11 cellular contexts compared by ENCODE assay signal in genomic region chr17:76444518-76445311, GRCh38. TPM values are rescaled to one million over a fixed set of nuclear protein-coding genes. Genes with fewer than 3 reads are reported as not detected.
A peak's percentile ranks its signal among the peaks of the same experiment; 100 is the strongest.
DNase-seq lines count a peak whose midpoint lies in the region; ATAC-seq and TF ChIP-seq lines count a peak whose summit lies in the region.
"Had no signal": no experiment of that assay in that cellular context is flagged by ENCODE, and none has a peak within 500 bp of the region (broad histone marks: within the 10 kb centered on the region; RNA-seq: fewer than 3 reads in every experiment).

No MANE protein-coding gene starts in this region.

- ATAC-seq in natural killer cell treated with Interleukin-12 subunit alpha and Interleukin-12 subunit beta and Interleukin-15 and Interleukin-18, amount 100 ng/mL, for 72 hours: peak; percentile 66 to 76
- ATAC-seq in natural killer cell (no peak), GM21619 (IDR thresholded peaks at IDR 0.05; ENCODE audit: unreplicated experiment) (no peak)

- H3K27me3 ChIP-seq in SJSA1 (replicated peaks): no peaks in the 10 kb centered on the region

- TF ChIP-seq CTCF in natural killer cell (IDR thresholded peaks at IDR 0.05): no peak
- TF ChIP-seq CTCF in glutamatergic neuron (IDR thresholded peaks at IDR 0.05; ENCODE audit: partially characterized antibody, unreplicated experiment): no peak

- DNase-seq in natural killer cell treated with Interleukin-12 subunit alpha and Interleukin-12 subunit beta and Interleukin-15 and Interleukin-18, amount 100 ng/mL, for 72 hours (ENCODE audit: low spot score): no peak
- DNase-seq in natural killer cell (no peak), SJSA1 (ENCODE audit: low read depth in 1 of 2, low spot score in 2 of 2) (peak; percentile 84), glutamatergic neuron (peak; percentile 67), HEK293T (ENCODE audit: extremely low spot score) (no peak), pons (ENCODE audit: low spot score) (no peak), KG1 (lab: John Stamatoyannopoulos, UW) (no peak)
- DNase-seq: psoas muscle, WERI-Rb-1 had no signal

- H3K27me3 Mint-ChIP-seq in natural killer cell treated with Interleukin-12 subunit alpha and Interleukin-12 subunit beta and Interleukin-15 and Interleukin-18, amount 100 ng/mL, for 72 hours: no peaks in the 10 kb centered on the region
- no peaks in the 10 kb centered on the region for H3K27me3 Mint-ChIP-seq in natural killer cell (ENCODE audit: low read depth in 2 of 2)
- peaks cover 15% of the 10 kb centered on the region for H3K27me3 Mint-ChIP-seq in glutamatergic neuron (ENCODE audit: unreplicated experiment)
- H3K27me3 Mint-ChIP-seq: activated naive CD8-positive, alpha-beta T cell had no signal

- H3K9me3 ChIP-seq in SJSA1 (replicated peaks): no peaks in the 10 kb centered on the region
- H3K9me3 ChIP-seq: psoas muscle had no signal

- H3K9me3 Mint-ChIP-seq in natural killer cell treated with Interleukin-12 subunit alpha and Interleukin-12 subunit beta and Interleukin-15 and Interleukin-18, amount 100 ng/mL, for 72 hours: no peaks in the 10 kb centered on the region
- H3K9me3 Mint-ChIP-seq in natural killer cell: no peaks in the 10 kb centered on the region
- peaks cover 7% of the 10 kb centered on the region for H3K9me3 Mint-ChIP-seq in glutamatergic neuron (ENCODE audit: unreplicated experiment)

- POLR2A ChIA-PET in HEK293T (lab: Yijun Ruan, JAX): interaction anchor here (1.1 kb wide), 1 partner anchor 9 kb away, joined by 5 read pairs; no protein-coding TSS in a partner anchor

- intact Hi-C loops in natural killer cell (cut with micrococcal nuclease): no loop called here

- H3K27ac ChIP-seq in SJSA1: peak overlapping the region; percentile 48
- H3K27ac ChIP-seq: WERI-Rb-1 had no signal

- H3K36me3 ChIP-seq in SJSA1: no peaks in the 10 kb centered on the region

- H3K4me3 Mint-ChIP-seq in natural killer cell treated with Interleukin-12 subunit alpha and Interleukin-12 subunit beta and Interleukin-15 and Interleukin-18, amount 100 ng/mL, for 72 hours: peak overlapping the region; percentile 11
- H3K4me3 Mint-ChIP-seq in natural killer cell: no peak overlapping the region
- peak overlapping the region; percentile 78 for H3K4me3 Mint-ChIP-seq in glutamatergic neuron (ENCODE audit: unreplicated experiment)
- H3K4me3 Mint-ChIP-seq: activated naive CD8-positive, alpha-beta T cell had no signal

- no peak overlapping the region for H3K4me3 ChIP-seq in SJSA1
- H3K4me3 ChIP-seq: psoas muscle had no signal

- H3K27ac Mint-ChIP-seq in natural killer cell treated with Interleukin-12 subunit alpha and Interleukin-12 subunit beta and Interleukin-15 and Interleukin-18, amount 100 ng/mL, for 72 hours: peak overlapping the region; percentile 74 to 83
- peak overlapping the region in 1 of 2 donors; percentile 4 for H3K27ac Mint-ChIP-seq in natural killer cell
- peak overlapping the region; percentile 86 for H3K27ac Mint-ChIP-seq in glutamatergic neuron (ENCODE audit: unreplicated experiment)
- H3K27ac Mint-ChIP-seq: activated naive CD8-positive, alpha-beta T cell had no signal

- peaks cover 72 to 89% of the 10 kb centered on the region in 2 donors for H3K4me1 Mint-ChIP-seq in natural killer cell treated with Interleukin-12 subunit alpha and Interleukin-12 subunit beta and Interleukin-15 and Interleukin-18, amount 100 ng/mL, for 72 hours (ENCODE audit: low read depth in 2 of 2)
- peaks cover 64 to 73% of the 10 kb centered on the region in 2 donors for H3K4me1 Mint-ChIP-seq in natural killer cell
- H3K4me1 Mint-ChIP-seq in glutamatergic neuron (ENCODE audit: low read depth, unreplicated experiment): peaks cover 69% of the 10 kb centered on the region

- H3K4me1 ChIP-seq in SJSA1 (replicated peaks): peaks cover 71% of the 10 kb centered on the region

- H3K36me3 Mint-ChIP-seq in natural killer cell treated with Interleukin-12 subunit alpha and Interleukin-12 subunit beta and Interleukin-15 and Interleukin-18, amount 100 ng/mL, for 72 hours: no peaks in the 10 kb centered on the region
- H3K36me3 Mint-ChIP-seq in natural killer cell (no peaks in the 10 kb centered on the region), glutamatergic neuron (ENCODE audit: unreplicated experiment) (peaks cover 6% of the 10 kb centered on the region)

- CTCF ChIA-PET in HEK293T (lab: Yijun Ruan, JAX): interaction anchor here (0.6 to 1.6 kb wide), 2 partner anchors 14 to 17 kb away, joined by 3 to 6 read pairs; no protein-coding TSS in a partner anchor

TF ChIP-seq in HEK293T, 16 proteins besides CTCF, POLR2A, EP300 and RAD21:
- TF ChIP-seq ELF4 (IDR thresholded peaks at IDR 0.05) (no peak), CTBP1 (IDR thresholded peaks at IDR 0.05; ENCODE audit: borderline replicate concordance) (no peak), TARDBP (IDR thresholded peaks at IDR 0.05) (no peak)

RNA-seq across cellular contexts. Expression of gene UBE2O, which starts 8.2 kb away (rescaled TPM):
- total RNA-seq in natural killer cell treated with Interleukin-12 subunit alpha and Interleukin-12 subunit beta and Interleukin-15 and Interleukin-18, amount 100 ng/mL, for 72 hours: 10 to 100 TPM; 46.7 to 66.9 TPM
- total RNA-seq in natural killer cell (10 to 100 TPM; 34.9 to 40.2 (median 37.7) TPM), glutamatergic neuron (ENCODE audit: unreplicated experiment) (94.3 TPM)
- total RNA-seq in SJSA1 (2014; rRNA removed; shearing (Covaris generic)): 18.6 and 29.7 TPM in 2 replicates

RNA-seq across cellular contexts. Expression of gene AANAT, which starts 22.7 kb away (rescaled TPM):
- under 1 TPM in 1 of 2 donors, not detected in 1; 0.78 TPM for total RNA-seq in natural killer cell treated with Interleukin-12 subunit alpha and Interleukin-12 subunit beta and Interleukin-15 and Interleukin-18, amount 100 ng/mL, for 72 hours
- under 1 TPM in 2 of 3 donors, not detected in 1; 0.28 to 0.50 TPM for total RNA-seq in natural killer cell
- not detected in 2 replicates for total RNA-seq in SJSA1 (2014; rRNA removed; shearing (Covaris generic))
- total RNA-seq in glutamatergic neuron (ENCODE audit: unreplicated experiment): 0.39 TPM
- total RNA-seq: psoas muscle had no signal

RNA-seq across cellular contexts. Expression of gene RHBDF2, which starts 56.5 kb away (rescaled TPM):
- 100 to 1,000 TPM; 156 to 234 TPM for total RNA-seq in natural killer cell treated with Interleukin-12 subunit alpha and Interleukin-12 subunit beta and Interleukin-15 and Interleukin-18, amount 100 ng/mL, for 72 hours
- 100 to 1,000 TPM; 194 to 233 (median 202) TPM for total RNA-seq in natural killer cell
- 5.8 and 9.2 TPM in 2 replicates for total RNA-seq in SJSA1 (2014; rRNA removed; shearing (Covaris generic))
- total RNA-seq in glutamatergic neuron (ENCODE audit: unreplicated experiment): 1.9 TPM

Comparison
In these comparisons a context has a peak if more than half of its experiments do, and no peak if none do; other contexts are left out.
1. ATAC-seq: peak in natural killer cell treated with Interleukin-12 subunit alpha and Interleukin-12 subunit beta and Interleukin-15 and Interleukin-18, amount 100 ng/mL, for 72 hours (2 of 2); none in natural killer cell (0 of 3) and GM21619 (single experiment).
2. DNase-seq: peak in SJSA1 (2 of 2) and glutamatergic neuron (single experiment); none in natural killer cell treated with Interleukin-12 subunit alpha and Interleukin-12 subunit beta and Interleukin-15 and Interleukin-18, amount 100 ng/mL, for 72 hours (single experiment), natural killer cell (single experiment), HEK293T (single experiment), pons (single experiment) and KG1 (single experiment).
3. RNA of gene RHBDF2, which starts 56.5 kb away (total RNA-seq): 156 to 234 TPM in natural killer cell treated with Interleukin-12 subunit alpha and Interleukin-12 subunit beta and Interleukin-15 and Interleukin-18, amount 100 ng/mL, for 72 hours and 194 to 233 TPM in natural killer cell; 5.8 to 9.2 TPM in SJSA1 and 1.9 TPM in glutamatergic neuron (single experiment); every median in the first group is over 10 times any median in the second.